3 cellular contexts compared by ENCODE assay signal in the genomic region with DNA sequence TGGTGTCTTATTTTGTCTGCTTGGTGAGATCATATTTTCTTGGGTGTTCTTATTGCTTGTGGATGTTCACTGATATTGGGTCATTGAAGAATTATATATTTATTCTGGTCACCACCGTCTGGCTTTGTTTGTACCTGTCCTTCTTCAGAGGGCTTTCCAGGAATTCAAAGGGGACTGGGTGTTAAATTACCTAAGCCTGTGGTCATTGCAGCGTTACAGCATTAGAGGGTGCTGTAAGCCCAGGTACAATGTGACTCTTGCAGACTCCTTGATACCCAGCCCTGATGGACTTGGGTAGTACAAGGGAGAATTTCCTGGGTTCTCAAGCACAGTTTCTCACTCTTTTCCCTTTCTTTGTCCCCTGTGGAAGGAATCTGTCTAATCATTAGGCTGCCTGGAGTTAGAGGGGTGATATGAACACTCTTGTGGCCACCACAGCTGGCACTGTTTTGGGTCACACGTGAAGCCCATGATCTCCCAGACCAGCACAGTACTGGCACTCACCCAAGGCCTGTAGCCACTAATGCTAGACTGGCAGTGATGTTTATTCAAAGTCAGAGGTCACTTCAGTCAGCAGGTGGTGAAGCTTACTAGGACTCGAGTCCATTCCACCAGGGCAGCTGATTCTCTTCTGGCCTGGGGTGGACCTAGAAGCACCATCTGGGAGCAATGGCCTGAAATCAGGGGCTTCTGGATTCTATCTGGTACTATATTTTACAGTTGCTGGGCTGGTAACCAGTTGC.
A peak's percentile ranks its signal among the peaks of the same experiment; 100 is the strongest.
TF ChIP-seq lines count a peak whose summit lies in the region.

No MANE protein-coding gene starts in this region.

TF ChIP-seq in HCT116, 20 proteins besides CTCF, POLR2A, EP300 and RAD21:
- TF ChIP-seq ZNF274 (IDR thresholded peaks at IDR 0.05; ENCODE audit: low read depth, low read length) = no peak
- TF ChIP-seq, protein P1, sequence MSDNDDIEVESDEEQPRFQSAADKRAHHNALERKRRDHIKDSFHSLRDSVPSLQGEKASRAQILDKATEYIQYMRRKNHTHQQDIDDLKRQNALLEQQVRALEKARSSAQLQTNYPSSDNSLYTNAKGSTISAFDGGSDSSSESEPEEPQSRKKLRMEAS (IDR thresholded peaks at IDR 0.05) = no peak
- no peak for TF ChIP-seq CEBPB (IDR thresholded peaks at IDR 0.05; ENCODE audit: low read depth)
- TF ChIP-seq, protein P2, sequence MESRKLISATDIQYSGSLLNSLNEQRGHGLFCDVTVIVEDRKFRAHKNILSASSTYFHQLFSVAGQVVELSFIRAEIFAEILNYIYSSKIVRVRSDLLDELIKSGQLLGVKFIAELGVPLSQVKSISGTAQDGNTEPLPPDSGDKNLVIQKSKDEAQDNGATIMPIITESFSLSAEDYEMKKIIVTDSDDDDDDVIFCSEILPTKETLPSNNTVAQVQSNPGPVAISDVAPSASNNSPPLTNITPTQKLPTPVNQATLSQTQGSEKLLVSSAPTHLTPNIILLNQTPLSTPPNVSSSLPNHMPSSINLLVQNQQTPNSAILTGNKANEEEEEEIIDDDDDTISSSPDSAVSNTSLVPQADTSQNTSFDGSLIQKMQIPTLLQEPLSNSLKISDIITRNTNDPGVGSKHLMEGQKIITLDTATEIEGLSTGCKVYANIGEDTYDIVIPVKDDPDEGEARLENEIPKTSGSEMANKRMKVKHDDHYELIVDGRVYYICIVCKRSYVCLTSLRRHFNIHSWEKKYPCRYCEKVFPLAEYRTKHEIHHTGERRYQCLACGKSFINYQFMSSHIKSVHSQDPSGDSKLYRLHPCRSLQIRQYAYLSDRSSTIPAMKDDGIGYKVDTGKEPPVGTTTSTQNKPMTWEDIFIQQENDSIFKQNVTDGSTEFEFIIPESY (IDR thresholded peaks at IDR 0.05; ENCODE audit: extremely low read depth, insufficient replicate concordance, low read length) = no peak
- no peak for TF ChIP-seq SRF (IDR thresholded peaks at IDR 0.05; ENCODE audit: low read depth)
- no peak for TF ChIP-seq EZH2 (IDR thresholded peaks at IDR 0.05)
- TF ChIP-seq TCF7L2 (IDR thresholded peaks at IDR 0.05; ENCODE audit: borderline replicate concordance, extremely low read depth, insufficient read depth, insufficient read length) = no peak
- TF ChIP-seq ZFX (IDR thresholded peaks at IDR 0.05) = no peak
- TF ChIP-seq SP1 (IDR thresholded peaks at IDR 0.05; ENCODE audit: low read depth) = no peak
- TF ChIP-seq SIN3A (IDR thresholded peaks at IDR 0.05; ENCODE audit: low read depth) = no peak
TF ChIP-seq in HCT116: peak in this region for 0.

TF ChIP-seq in WTC11, 78 proteins besides CTCF, POLR2A, EP300 and RAD21:
- TF ChIP-seq, protein P3, sequence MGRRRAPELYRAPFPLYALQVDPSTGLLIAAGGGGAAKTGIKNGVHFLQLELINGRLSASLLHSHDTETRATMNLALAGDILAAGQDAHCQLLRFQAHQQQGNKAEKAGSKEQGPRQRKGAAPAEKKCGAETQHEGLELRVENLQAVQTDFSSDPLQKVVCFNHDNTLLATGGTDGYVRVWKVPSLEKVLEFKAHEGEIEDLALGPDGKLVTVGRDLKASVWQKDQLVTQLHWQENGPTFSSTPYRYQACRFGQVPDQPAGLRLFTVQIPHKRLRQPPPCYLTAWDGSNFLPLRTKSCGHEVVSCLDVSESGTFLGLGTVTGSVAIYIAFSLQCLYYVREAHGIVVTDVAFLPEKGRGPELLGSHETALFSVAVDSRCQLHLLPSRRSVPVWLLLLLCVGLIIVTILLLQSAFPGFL (CRISPR knock-in tag; IDR thresholded peaks at IDR 0.05; ENCODE audit: borderline replicate concordance) = no peak
- TF ChIP-seq, protein P4, sequence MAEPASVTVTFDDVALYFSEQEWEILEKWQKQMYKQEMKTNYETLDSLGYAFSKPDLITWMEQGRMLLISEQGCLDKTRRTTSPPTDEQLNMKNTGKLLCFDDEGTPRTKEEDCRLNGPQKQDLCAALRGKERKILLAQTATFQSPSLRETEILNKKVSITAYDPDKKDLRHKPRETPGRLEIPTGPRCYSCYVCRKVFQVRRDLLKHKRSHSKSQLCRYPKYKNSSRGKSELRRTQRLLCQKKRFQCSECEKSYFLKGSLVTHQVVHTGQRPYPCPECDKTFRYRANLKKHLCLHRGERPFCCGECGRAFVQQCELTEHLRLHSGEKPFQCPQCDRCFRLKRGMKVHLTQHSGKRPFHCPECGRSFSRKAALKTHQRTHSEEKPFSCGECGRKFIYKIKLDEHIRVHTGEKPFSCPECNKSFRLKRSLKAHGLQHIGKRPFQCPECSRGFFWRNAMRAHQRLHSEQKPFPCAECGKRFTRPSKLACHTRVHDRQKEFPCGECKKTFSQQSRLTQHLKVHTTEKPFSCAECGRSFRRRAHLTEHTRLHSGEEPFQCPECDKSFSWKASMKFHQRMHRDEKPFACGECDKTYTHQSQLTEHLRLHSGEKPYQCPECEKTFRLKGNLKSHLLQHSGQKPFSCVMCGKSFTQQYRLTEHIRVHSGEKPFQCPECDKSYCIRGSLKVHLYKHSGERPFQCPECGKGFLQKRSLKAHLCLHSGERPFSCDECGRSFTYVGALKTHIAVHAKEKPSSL (CRISPR knock-in tag; conservative IDR thresholded peaks at IDR 0.05) = peak; percentile 99
- TF ChIP-seq JAZF1 (CRISPR knock-in tag; IDR thresholded peaks at IDR 0.05) = no peak
- TF ChIP-seq GABPB1 (CRISPR knock-in tag; IDR thresholded peaks at IDR 0.05) = no peak
- TF ChIP-seq RELA (CRISPR knock-in tag; IDR thresholded peaks at IDR 0.05; ENCODE audit: borderline replicate concordance) = no peak

TF ChIP-seq in HepG2, 621 proteins besides CTCF, POLR2A, EP300 and RAD21:
- TF ChIP-seq, protein P5, sequence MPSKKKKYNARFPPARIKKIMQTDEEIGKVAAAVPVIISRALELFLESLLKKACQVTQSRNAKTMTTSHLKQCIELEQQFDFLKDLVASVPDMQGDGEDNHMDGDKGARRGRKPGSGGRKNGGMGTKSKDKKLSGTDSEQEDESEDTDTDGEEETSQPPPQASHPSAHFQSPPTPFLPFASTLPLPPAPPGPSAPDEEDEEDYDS (CRISPR knock-in tag; IDR thresholded peaks at IDR 0.05) = no peak
- TF ChIP-seq, protein P6, sequence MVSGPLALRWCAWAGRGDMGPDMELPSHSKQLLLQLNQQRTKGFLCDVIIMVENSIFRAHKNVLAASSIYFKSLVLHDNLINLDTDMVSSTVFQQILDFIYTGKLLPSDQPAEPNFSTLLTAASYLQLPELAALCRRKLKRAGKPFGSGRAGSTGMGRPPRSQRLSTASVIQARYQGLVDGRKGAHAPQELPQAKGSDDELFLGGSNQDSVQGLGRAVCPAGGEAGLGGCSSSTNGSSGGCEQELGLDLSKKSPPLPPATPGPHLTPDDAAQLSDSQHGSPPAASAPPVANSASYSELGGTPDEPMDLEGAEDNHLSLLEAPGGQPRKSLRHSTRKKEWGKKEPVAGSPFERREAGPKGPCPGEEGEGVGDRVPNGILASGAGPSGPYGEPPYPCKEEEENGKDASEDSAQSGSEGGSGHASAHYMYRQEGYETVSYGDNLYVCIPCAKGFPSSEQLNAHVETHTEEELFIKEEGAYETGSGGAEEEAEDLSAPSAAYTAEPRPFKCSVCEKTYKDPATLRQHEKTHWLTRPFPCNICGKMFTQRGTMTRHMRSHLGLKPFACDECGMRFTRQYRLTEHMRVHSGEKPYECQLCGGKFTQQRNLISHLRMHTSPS (CRISPR knock-in tag; IDR thresholded peaks at IDR 0.05; ENCODE audit: low read depth) = peak; percentile 68; the same call in 1 of the 2 replicates
- TF ChIP-seq MAZ (IDR thresholded peaks at IDR 0.05; ENCODE audit: borderline replicate concordance, low read depth, low read length) (no peak), MAZ (CRISPR knock-in tag; IDR thresholded peaks at IDR 0.05; ENCODE audit: low read depth) (0 out of 2 replicates have a peak, but pooled peaks have one; percentile 25), BCL6 (CRISPR knock-in tag; IDR thresholded peaks at IDR 0.05) (peak; percentile 68), STAG1 (CRISPR knock-in tag; IDR thresholded peaks at IDR 0.05) (peak; percentile 23; the same call in 1 of the 2 replicates), NR2F1 (CRISPR knock-in tag; IDR thresholded peaks at IDR 0.05) (peak in 1 of 2 experiments; percentile 35; a peak in 1 of 4 replicates), NR2F6 (IDR thresholded peaks at IDR 0.05) (no peak), NR2F6 (CRISPR knock-in tag; IDR thresholded peaks at IDR 0.05) (0 out of 2 replicates have a peak, but pooled peaks have one; percentile 19), ZNF839 (CRISPR knock-in tag; IDR thresholded peaks at IDR 0.05; ENCODE audit: borderline replicate concordance) (no peak)
